In genomic region chr4:143025111-143025704, GRCh38 we compare ENCODE assay signal across 8 cellular contexts.
DNase-seq lines count a peak whose midpoint lies in the region; ATAC-seq and TF ChIP-seq lines count a peak whose summit lies in the region.

No MANE protein-coding gene starts in this region.

- H3K4me3 ChIP-seq in BE2C (ENCODE audit: low read depth, low read length) (no peak overlapping the region), Panc1 (ENCODE audit: low read depth in 2 of 2, low read length in 2 of 2) (no peak overlapping the region), aorta (ENCODE audit: low read length in 2 of 2) (no peak overlapping the region)

- H3K36me3 ChIP-seq in BE2C (no peaks in the 10 kb centered on the region), Panc1 (ENCODE audit: control insufficient read depth, insufficient read depth, low read length) (no peaks in the 10 kb centered on the region), aorta (ENCODE audit: control insufficient read depth in 1 of 2, insufficient read depth in 2 of 2, low read length in 1 of 2) (no peaks in the 10 kb centered on the region)

- ATAC-seq in GM18861 (IDR thresholded peaks at IDR 0.05; ENCODE audit: unreplicated experiment) (peak; percentile 50), HG03045 (IDR thresholded peaks at IDR 0.05; ENCODE audit: unreplicated experiment) (peak; percentile 55), Panc1 (no peak), left ventricle myocardium superior (peak; percentile 59), aorta (ENCODE audit: low FRiP score) (no peak)

- no peaks in the 10 kb centered on the region for H3K9me3 ChIP-seq in BE2C
- no peaks in the 10 kb centered on the region for H3K9me3 ChIP-seq in Panc1 (ENCODE audit: control insufficient read depth, insufficient read depth, low read depth, low read length)
- no peaks in the 10 kb centered on the region for H3K9me3 ChIP-seq in aorta (ENCODE audit: control insufficient read depth, low read length)

- BruUV-seq in Panc1 (replicated peaks; lab: Mats Ljungman, UMichigan): no TSS peak

- H3K27ac ChIP-seq in Panc1 (ENCODE audit: low read length) (no peak overlapping the region), aorta (ENCODE audit: low read depth in 1 of 2, low read length in 2 of 2) (no peak overlapping the region)

- DNase-seq in BE2C: peak; percentile 30
- no peak for DNase-seq in Panc1 (ENCODE audit: low read depth, low spot score)
- DNase-seq in left ventricle myocardium superior: no peak
- DNase-seq in aorta: no peak
- no peak for DNase-seq in NCI-H510A treated with DMSO at 0.1 percent for 48 hours (lab: John Stamatoyannopoulos, UW)
- DNase-seq in COR-L47 (lab: John Stamatoyannopoulos, UW): no peak

- in situ Hi-C loops in Panc1 (cut with HindIII; ENCODE audit: low pct_unique_long_range_greater_than_20kb, low sequenced_read_pairs): no loop called here

- 43 to 63% methylated on average over 2 of the region's 2 CpGs for WGBS in aorta, 2 donors

- H3K4me1 ChIP-seq in BE2C (no peaks in the 10 kb centered on the region), Panc1 (ENCODE audit: control insufficient read depth, insufficient read depth, low read length) (no peaks in the 10 kb centered on the region), aorta (ENCODE audit: control insufficient read depth in 1 of 2, insufficient read depth in 2 of 2, low read length in 2 of 2) (peaks cover 0 to 1% of the 10 kb centered on the region in 2 donors)

- POLR2A ChIA-PET in Panc1 (lab: Charles Lee): no interaction called here

- H3K27me3 ChIP-seq in BE2C (no peaks in the 10 kb centered on the region), Panc1 (ENCODE audit: control insufficient read depth, insufficient read depth, low read length) (no peaks in the 10 kb centered on the region), aorta (ENCODE audit: control insufficient read depth in 1 of 2, insufficient read depth in 2 of 2, low read length in 1 of 2) (no peaks in the 10 kb centered on the region)

- TF ChIP-seq CTCF in BE2C (IDR thresholded peaks at IDR 0.05; ENCODE audit: low read depth, low read length) (peak; percentile 48), Panc1 (IDR thresholded peaks at IDR 0.05) (peak; percentile 22)

- intact Hi-C loops in Panc1 (cut with micrococcal nuclease; ENCODE audit: unreplicated experiment) (no loop called here), left ventricle myocardium superior (cut with micrococcal nuclease) (loop anchor here (5.0 kb wide), 1 partner anchor 143 kb away; no protein-coding TSS in a partner anchor), aorta (cut with DNase I) (loop anchor here in 1 of 2 donors (10.0 kb wide), 1 partner anchor 900 kb away; no protein-coding TSS in a partner anchor)

- CTCF ChIA-PET in Panc1 (lab: Charles Lee): interaction anchor here (0.7 kb wide), 1 partner anchor 40 kb away, joined by 5 read pairs; no protein-coding TSS in a partner anchor

Comparison
In these comparisons a context has a peak if more than half of its experiments do, and no peak if none do; other contexts are left out.
1. ATAC-seq: peak in GM18861 (single experiment), HG03045 (single experiment) and left ventricle myocardium superior (single experiment); none in Panc1 (single experiment) and aorta (single experiment).